In the genomic region with DNA sequence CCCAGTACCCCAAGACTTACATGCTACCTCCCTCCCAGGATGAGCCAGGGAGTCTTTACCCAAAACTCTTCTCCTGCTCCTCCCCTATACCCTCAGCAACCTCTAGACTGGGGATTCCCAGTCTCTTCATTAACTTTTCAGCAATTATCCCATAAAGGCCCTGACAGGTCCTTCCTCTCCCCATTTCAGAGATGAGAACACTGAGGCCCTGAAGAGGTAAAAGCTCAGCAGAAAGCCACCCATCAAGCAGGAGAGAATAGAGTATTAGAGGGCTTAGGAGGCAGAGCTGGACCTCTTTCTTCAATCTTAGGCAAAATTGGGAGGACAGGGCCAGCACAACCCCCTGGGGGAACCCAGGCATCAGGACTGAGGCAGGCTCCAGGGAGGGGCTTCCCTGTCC, we compare ENCODE assay signal across 27 cellular contexts. TPM values are rescaled to one million over a fixed set of nuclear protein-coding genes. Genes with fewer than 3 reads are reported as not detected.
"Had no signal": no experiment of that assay in that cellular context is flagged by ENCODE, and none has a peak within 500 bp of the region (broad histone marks: within the 10 kb centered on the region; RNA-seq: fewer than 3 reads in every experiment).

No MANE protein-coding gene starts in this region.

- H3K4me3 Mint-ChIP-seq: natural killer cell treated with Interleukin-12 subunit alpha and Interleukin-12 subunit beta and Interleukin-15 and Interleukin-18, amount 100 ng/mL, for 72 hours; neural crest cell; stimulated activated naive CD8-positive, alpha-beta T cell treated with anti-CD3 and anti-CD28 coated beads, Interleukin-15, amount 100 ng/mL, for 72 hours had no signal

- DNase-seq: dermis blood vessel endothelial cell; effector memory CD4-positive, alpha-beta T cell; erythroblast; esophagus squamous epithelium; kidney; stimulated activated CD4-positive, alpha-beta T cell treated with anti-CD3 and anti-CD28 coated beads, Interleukin-12 subunit alpha, Interleukin-12 subunit beta, amount 100 ng/mL, for 4 hours; stimulated activated CD4-positive, alpha-beta T cell treated with anti-CD3 and anti-CD28 coated beads, Interleukin-1b, Interleukin-23, amount 100 ng/mL, for 48 hours; stimulated activated CD4-positive, alpha-beta T cell treated with anti-CD3 and anti-CD28 coated beads, Interleukin-4, amount 100 ng/mL, for 1 hour; stimulated activated CD8-positive, alpha-beta memory T cell treated with anti-CD3 and anti-CD28 coated beads, Interleukin-4, amount 100 ng/mL, for 48 hours; stimulated activated naive CD4-positive, alpha-beta T cell; stimulated activated naive CD8-positive, alpha-beta T cell treated with anti-CD3 and anti-CD28 coated beads, Interleukin-15, amount 100 ng/mL, for 72 hours; transverse colon had no signal

- H3K27me3 ChIP-seq: vagina had no signal

- H3K36me3 ChIP-seq: esophagus squamous epithelium, heart left ventricle, neutrophil, suprapubic skin, transverse colon, vagina had no signal

- H3K9me3 ChIP-seq: esophagus squamous epithelium, heart left ventricle, neutrophil, suprapubic skin, transverse colon, vagina had no signal

- H3K9me3 Mint-ChIP-seq: natural killer cell treated with Interleukin-12 subunit alpha and Interleukin-12 subunit beta and Interleukin-15 and Interleukin-18, amount 100 ng/mL, for 72 hours; neural crest cell; stimulated activated naive CD8-positive, alpha-beta T cell treated with anti-CD3 and anti-CD28 coated beads, Interleukin-15, amount 100 ng/mL, for 72 hours had no signal

- H3K27ac ChIP-seq: coronary artery, esophagus squamous epithelium, hepatocyte, neutrophil, parathyroid adenoma, suprapubic skin, transverse colon, vagina had no signal

- H3K36me3 Mint-ChIP-seq: natural killer cell treated with Interleukin-12 subunit alpha and Interleukin-12 subunit beta and Interleukin-15 and Interleukin-18, amount 100 ng/mL, for 72 hours had no signal

- H3K4me2 ChIP-seq: hepatocyte, smooth muscle cell had no signal

- H3K4me1 ChIP-seq: parathyroid adenoma had no signal

- H3K27ac Mint-ChIP-seq: progenitor cell of endocrine pancreas had no signal

- H3K9ac ChIP-seq: parathyroid adenoma had no signal

- H2AFZ ChIP-seq: hepatocyte, parathyroid adenoma had no signal

- H3K79me2 ChIP-seq: hepatocyte, parathyroid adenoma had no signal

- H3K4me3 ChIP-seq: coronary artery, esophagus squamous epithelium, heart left ventricle, hepatocyte, smooth muscle cell, suprapubic skin, transverse colon, vagina had no signal

RNA-seq across cellular contexts. Expression of a gene that starts 5.9 kb away (rescaled TPM):
- total RNA-seq: frontal cortex had no signal

RNA-seq across cellular contexts. Expression of a gene that starts 25.4 kb away (rescaled TPM):
- total RNA-seq: dermis blood vessel endothelial cell, frontal cortex, hepatocyte, lung microvascular endothelial cell, mesenteric fat pad, mononuclear cell, smooth muscle cell, suprapubic skin, vagina had no signal
